Comparison of ENCODE assay signal across 1 cellular context in genomic region chr6:50707652-50708325, GRCh38.
A peak's percentile ranks its signal among the peaks of the same experiment; 100 is the strongest.
TF ChIP-seq lines count a peak whose summit lies in the region.

No MANE protein-coding gene starts in this region.

TF ChIP-seq in H1, 55 proteins besides CTCF, POLR2A, EP300 and RAD21 (continued from another document):
- TF ChIP-seq E2F6 (IDR thresholded peaks at IDR 0.05) (peak; percentile 75), NANOG (IDR thresholded peaks at IDR 0.05; ENCODE audit: insufficient read depth, low read depth, low read length, poor library complexity, severe bottlenecking) (no peak), BACH1 (IDR thresholded peaks at IDR 0.05; ENCODE audit: low read length) (no peak), TAF1 (IDR thresholded peaks at IDR 0.05; ENCODE audit: low read depth, low read length) (no peak), POU5F1 (IDR thresholded peaks at IDR 0.05; ENCODE audit: low read depth, low read length) (no peak), BCL11A (IDR thresholded peaks at IDR 0.05; ENCODE audit: low read depth in 2 of 2, low read length in 2 of 2) (no peak), SIN3A (conservative IDR thresholded peaks at IDR 0.05 in 1 of 2, IDR thresholded peaks at IDR 0.05 in 1 of 2; ENCODE audit: low read depth in 1 of 2, low read length in 2 of 2) (no peak), TCF12 (IDR thresholded peaks at IDR 0.05; ENCODE audit: low read depth, low read length) (no peak), EZH2 (IDR thresholded peaks at IDR 0.05; ENCODE audit: low read depth, low read length, severe bottlenecking) (peak; percentile 51), SP4 (IDR thresholded peaks at IDR 0.05; ENCODE audit: low read length) (no peak), MAFK (IDR thresholded peaks at IDR 0.05; ENCODE audit: low read depth, low read length) (no peak), ASH2L (IDR thresholded peaks at IDR 0.05; ENCODE audit: low read length) (no peak), JUN (IDR thresholded peaks at IDR 0.05; ENCODE audit: low read depth, low read length) (no peak), TEAD4 (IDR thresholded peaks at IDR 0.05; ENCODE audit: low read depth, low read length) (no peak), NRF1 (IDR thresholded peaks at IDR 0.05; ENCODE audit: low read depth, low read length) (0 out of 2 replicates have a peak, but pooled peaks have one; percentile 11), YY1 (IDR thresholded peaks at IDR 0.05; ENCODE audit: low read depth, low read length) (no peak), CHD7 (IDR thresholded peaks at IDR 0.05; ENCODE audit: insufficient replicate concordance, low read length) (no peak), SUZ12 (IDR thresholded peaks at IDR 0.05; ENCODE audit: low read length) (peak; percentile 82), RNF2 (IDR thresholded peaks at IDR 0.05; ENCODE audit: borderline replicate concordance, low read depth, low read length, missing control alignments, poor library complexity, severe bottlenecking) (peak; percentile 61), BRCA1 (IDR thresholded peaks at IDR 0.05; ENCODE audit: low read depth, low read length) (no peak), GABPA (IDR thresholded peaks at IDR 0.05; ENCODE audit: borderline replicate concordance, insufficient read depth, low read length) (no peak), SAP30 (IDR thresholded peaks at IDR 0.05; ENCODE audit: insufficient read depth, insufficient replicate concordance, low read length) (no peak), RFX5 (IDR thresholded peaks at IDR 0.05; ENCODE audit: borderline replicate concordance, low read depth, low read length) (no peak), KDM1A (IDR thresholded peaks at IDR 0.05; ENCODE audit: borderline replicate concordance, low read length) (no peak), EGR1 (IDR thresholded peaks at IDR 0.05; ENCODE audit: borderline replicate concordance, low read depth, low read length) (no peak)
- TF ChIP-seq, protein P1, sequence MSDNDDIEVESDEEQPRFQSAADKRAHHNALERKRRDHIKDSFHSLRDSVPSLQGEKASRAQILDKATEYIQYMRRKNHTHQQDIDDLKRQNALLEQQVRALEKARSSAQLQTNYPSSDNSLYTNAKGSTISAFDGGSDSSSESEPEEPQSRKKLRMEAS (IDR thresholded peaks at IDR 0.05): peak; percentile 83
- TF ChIP-seq, protein P2, sequence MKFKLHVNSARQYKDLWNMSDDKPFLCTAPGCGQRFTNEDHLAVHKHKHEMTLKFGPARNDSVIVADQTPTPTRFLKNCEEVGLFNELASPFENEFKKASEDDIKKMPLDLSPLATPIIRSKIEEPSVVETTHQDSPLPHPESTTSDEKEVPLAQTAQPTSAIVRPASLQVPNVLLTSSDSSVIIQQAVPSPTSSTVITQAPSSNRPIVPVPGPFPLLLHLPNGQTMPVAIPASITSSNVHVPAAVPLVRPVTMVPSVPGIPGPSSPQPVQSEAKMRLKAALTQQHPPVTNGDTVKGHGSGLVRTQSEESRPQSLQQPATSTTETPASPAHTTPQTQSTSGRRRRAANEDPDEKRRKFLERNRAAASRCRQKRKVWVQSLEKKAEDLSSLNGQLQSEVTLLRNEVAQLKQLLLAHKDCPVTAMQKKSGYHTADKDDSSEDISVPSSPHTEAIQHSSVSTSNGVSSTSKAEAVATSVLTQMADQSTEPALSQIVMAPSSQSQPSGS (IDR thresholded peaks at IDR 0.05; ENCODE audit: low read length): no peak
